Comparison of ENCODE assay signal across 8 cellular contexts in the genomic region with DNA sequence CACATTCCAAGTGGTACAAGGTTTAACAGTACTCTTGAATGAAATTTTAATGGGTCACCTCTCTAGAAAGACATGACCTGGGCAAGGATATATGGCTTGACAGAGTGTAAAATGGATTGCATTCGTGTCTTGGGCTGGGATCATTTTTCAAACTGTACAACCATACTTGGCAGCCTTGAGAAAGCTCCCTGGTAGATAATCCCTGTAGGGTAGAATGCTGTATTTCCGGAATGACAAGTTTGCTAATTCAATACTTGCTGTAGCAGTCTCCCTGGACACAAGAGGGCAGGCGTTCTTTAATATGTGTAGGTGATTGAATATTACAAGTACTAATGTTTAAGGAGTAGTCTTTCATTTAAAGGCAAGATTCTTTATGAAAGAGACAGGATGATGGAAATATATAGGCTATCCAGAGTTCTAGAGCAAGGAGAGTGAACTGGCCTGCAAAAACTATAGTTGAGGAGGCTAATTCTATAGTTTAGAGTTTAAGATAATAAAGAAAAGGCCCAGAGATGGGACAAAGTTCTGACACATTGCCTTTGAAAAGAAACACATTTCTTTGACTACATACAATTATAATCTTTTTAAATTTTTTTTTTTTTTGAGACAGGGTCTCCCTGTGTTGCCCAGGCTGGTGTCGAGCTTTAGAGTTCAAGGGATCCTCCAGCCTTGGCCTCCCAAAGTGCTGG. TPM values are rescaled to one million over a fixed set of nuclear protein-coding genes. Genes with fewer than 3 reads are reported as not detected.
DNase-seq lines count a peak whose midpoint lies in the region; ATAC-seq and TF ChIP-seq lines count a peak whose summit lies in the region.

No MANE protein-coding gene starts in this region.

- H3K9me3 ChIP-seq in Loucy (ENCODE audit: insufficient read depth, low read depth, low read length) (no peaks in the 10 kb centered on the region), SU-DHL-6 (ENCODE audit: insufficient read depth, low read length) (no peaks in the 10 kb centered on the region), hepatocyte (ENCODE audit: low read depth) (no peaks in the 10 kb centered on the region), upper lobe of right lung (no peaks in the 10 kb centered on the region), uterus (no peaks in the 10 kb centered on the region)

- TF ChIP-seq CTCF in Loucy (conservative IDR thresholded peaks at IDR 0.05; ENCODE audit: low read length) (peak; percentile 71), SU-DHL-6 (IDR thresholded peaks at IDR 0.05; ENCODE audit: insufficient read depth, low read length, poor library complexity, severe bottlenecking) (peak; percentile 12), hepatocyte (IDR thresholded peaks at IDR 0.05; ENCODE audit: poor library complexity) (peak; percentile 68), upper lobe of right lung (IDR thresholded peaks at IDR 0.05) (peak; percentile 45), uterus (IDR thresholded peaks at IDR 0.05) (peak in 1 of 4 experiments; percentile 20)

- H3K9me2 ChIP-seq in Loucy (replicated peaks; ENCODE audit: low read depth, low read length) (no peaks in the 10 kb centered on the region), SU-DHL-6 (replicated peaks; ENCODE audit: insufficient read depth, low read length) (no peaks in the 10 kb centered on the region), hepatocyte (replicated peaks; ENCODE audit: insufficient read depth) (no peaks in the 10 kb centered on the region)

- no peaks in the 10 kb centered on the region for H3K4me1 ChIP-seq in Loucy (ENCODE audit: insufficient read depth, low read length, poor library complexity, severe bottlenecking)
- no peaks in the 10 kb centered on the region for H3K4me1 ChIP-seq in hepatocyte (ENCODE audit: insufficient read depth)
- no peaks in the 10 kb centered on the region for H3K4me1 ChIP-seq in upper lobe of right lung
- H3K4me1 ChIP-seq in uterus, result no peaks in the 10 kb centered on the region

- no peaks in the 10 kb centered on the region for H3K79me2 ChIP-seq in Loucy (ENCODE audit: insufficient read depth, low read length)
- H3K79me2 ChIP-seq in SU-DHL-6 (ENCODE audit: insufficient read depth, low read length), result no peaks in the 10 kb centered on the region
- H3K79me2 ChIP-seq in hepatocyte, result no peaks in the 10 kb centered on the region

- H3K4me2 ChIP-seq in Loucy (ENCODE audit: low read depth, low read length, poor library complexity, severe bottlenecking) (no peak overlapping the region), SU-DHL-6 (ENCODE audit: low read depth, low read length, poor library complexity, severe bottlenecking) (no peak overlapping the region), hepatocyte (no peak overlapping the region)

- no peak overlapping the region for H3K9ac ChIP-seq in Loucy (ENCODE audit: low read depth, low read length, poor library complexity, severe bottlenecking)
- H3K9ac ChIP-seq in SU-DHL-6 (ENCODE audit: low read length), result no peak overlapping the region

- H3K27me3 ChIP-seq in Loucy (ENCODE audit: insufficient read depth, low read length, poor library complexity, severe bottlenecking) (no peaks in the 10 kb centered on the region), SU-DHL-6 (ENCODE audit: low read length) (no peaks in the 10 kb centered on the region), hepatocyte (no peaks in the 10 kb centered on the region), upper lobe of right lung (no peaks in the 10 kb centered on the region), uterus (no peaks in the 10 kb centered on the region)

- WGBS in hepatocyte (ENCODE audit: low lambda C conversion rate, missing lambda C conversion rate), result 50% methylated on average over 4 of the region's 4 CpGs

- H3K4me3 ChIP-seq in Loucy (ENCODE audit: low read length, poor library complexity, severe bottlenecking) (no peak overlapping the region), SU-DHL-6 (ENCODE audit: insufficient read depth, low read length, poor library complexity, severe bottlenecking) (no peak overlapping the region), hepatocyte (no peak overlapping the region), upper lobe of right lung (no peak overlapping the region), uterus (no peak overlapping the region)

- H3F3A ChIP-seq in Loucy (ENCODE audit: low read depth), result no peaks in the 10 kb centered on the region
- no peaks in the 10 kb centered on the region for H3F3A ChIP-seq in SU-DHL-6 (ENCODE audit: insufficient read depth)

- peak; percentile 11 for DNase-seq in ELR (ENCODE audit: low read depth)
- DNase-seq in hepatocyte (ENCODE audit: low spot score), result peak; percentile 84
- DNase-seq in upper lobe of right lung, result no peak
- DNase-seq in activated CD4-positive, alpha-beta T cell treated with anti-CD3 and anti-CD28 coated beads, Interleukin-2, amount 50 U/mL, for 48 hours, result no peak
- no peak for DNase-seq in NCI-H1436 treated with DMSO at 0.1 percent for 48 hours (lab: John Stamatoyannopoulos, UW)
- DNase-seq in uterus, result no peak

- no peak overlapping the region for H3K27ac ChIP-seq in SU-DHL-6 (ENCODE audit: low read depth, low read length)
- H3K27ac ChIP-seq in hepatocyte, result peak overlapping the region; percentile 68
- H3K27ac ChIP-seq in upper lobe of right lung, result no peak overlapping the region
- no peak overlapping the region for H3K27ac ChIP-seq in uterus

- intact Hi-C loops in upper lobe of right lung (cut with DNase I) (no loop called here), uterus (cut with DNase I; ENCODE audit: low total_unique reads) (no loop called here)

- H2AFZ ChIP-seq in Loucy (ENCODE audit: low read length), result no peak overlapping the region
- H2AFZ ChIP-seq in SU-DHL-6 (ENCODE audit: low read depth, low read length, severe bottlenecking), result no peak overlapping the region
- H2AFZ ChIP-seq in hepatocyte, result no peak overlapping the region

- H3K36me3 ChIP-seq in Loucy (ENCODE audit: insufficient read depth, low read length) (no peaks in the 10 kb centered on the region), SU-DHL-6 (ENCODE audit: low read length) (no peaks in the 10 kb centered on the region), hepatocyte (replicated peaks; ENCODE audit: insufficient read depth, low read depth) (no peaks in the 10 kb centered on the region), upper lobe of right lung (no peaks in the 10 kb centered on the region), uterus (no peaks in the 10 kb centered on the region)

- no peaks in the 10 kb centered on the region for H4K20me1 ChIP-seq in Loucy (ENCODE audit: insufficient read depth, low read length, poor library complexity, severe bottlenecking)
- no peaks in the 10 kb centered on the region for H4K20me1 ChIP-seq in SU-DHL-6 (ENCODE audit: low read depth, low read length)
- H4K20me1 ChIP-seq in hepatocyte (ENCODE audit: insufficient read depth, poor library complexity, severe bottlenecking), result no peaks in the 10 kb centered on the region

- TF ChIP-seq POLR2A in uterus (IDR thresholded peaks at IDR 0.05), result no peak

- peak; percentile 97 for ATAC-seq in upper lobe of right lung

RNA-seq across cellular contexts. Expression of gene PLBD1, which starts 53.4 kb away (rescaled TPM):
- total RNA-seq in hepatocyte (19.1 and 20.8 TPM in 2 replicates), upper lobe of right lung (49.3 TPM), uterus (10 to 100 TPM in 3 of 4 donors, 1 to 10 TPM in 1; 3.2 to 51.2 (median 19.0) TPM)
- 16.8 and 18.6 TPM in 2 replicates for polyA plus RNA-seq in hepatocyte

Comparison
In these comparisons a context has a peak if more than half of its experiments do, and no peak if none do; other contexts are left out.
1. DNase-seq: peak in ELR (single experiment) and hepatocyte (single experiment); none in upper lobe of right lung (single experiment), activated CD4-positive, alpha-beta T cell treated with anti-CD3 and anti-CD28 coated beads, Interleukin-2, amount 50 U/mL, for 48 hours (0 of 2), NCI-H1436 treated with DMSO at 0.1 percent for 48 hours (single experiment) and uterus (0 of 2).